In the genomic region with DNA sequence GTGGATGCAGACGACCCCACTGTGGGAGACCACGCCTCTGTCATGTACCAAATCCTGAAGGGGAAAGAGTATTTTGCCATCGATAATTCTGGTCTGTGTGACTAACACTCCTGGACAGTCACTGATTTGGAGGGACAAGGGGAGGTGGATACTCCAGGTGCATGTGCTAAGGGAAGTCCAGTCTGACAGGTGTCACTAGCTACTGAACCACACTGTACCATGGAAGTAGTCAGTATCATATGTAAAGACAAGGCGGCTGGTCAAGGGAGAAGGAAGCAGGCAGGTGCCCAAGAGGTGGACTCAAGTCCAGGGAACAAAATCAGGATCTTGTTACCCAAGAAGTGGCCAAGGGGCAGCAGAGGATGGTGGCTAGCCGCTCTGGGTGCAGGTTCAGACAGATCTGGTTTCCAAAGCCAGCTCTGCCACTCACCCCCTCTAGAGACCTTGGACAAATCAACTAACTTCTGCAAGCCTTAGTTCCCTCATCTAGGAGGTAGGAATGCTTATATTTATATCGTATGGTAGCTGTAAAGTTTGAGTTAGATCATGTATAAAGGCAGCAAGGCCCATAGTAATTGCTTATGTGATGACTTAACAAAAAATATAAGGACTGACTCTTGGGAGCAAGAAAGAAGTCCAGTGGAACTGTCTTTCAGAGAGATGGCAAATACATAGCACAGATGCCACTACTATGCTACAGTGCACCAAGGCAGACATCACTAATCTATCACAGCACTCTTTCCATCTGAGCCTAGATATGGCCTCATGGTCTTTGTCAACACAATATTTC, we compare ENCODE assay signal across 29 cellular contexts. TPM values are rescaled to one million over a fixed set of nuclear protein-coding genes. Genes with fewer than 3 reads are reported as not detected.
"Had no signal": no experiment of that assay in that cellular context is flagged by ENCODE, and none has a peak within 500 bp of the region (broad histone marks: within the 10 kb centered on the region; RNA-seq: fewer than 3 reads in every experiment).

No MANE protein-coding gene starts in this region.

- H3K9me3 Mint-ChIP-seq: activated T-helper 17 cell treated with anti-CD3 and anti-CD28 coated beads, Interleukin-2, amount 50 U/mL, for 72 hours; dendritic cell treated with granulocyte-macrophage colony-stimulating factor and Interleukin-4, amounts not matched to agents 40 ng/mL and 50 ng/mL, for 4 days; naive thymus-derived CD8-positive, alpha-beta T cell; neural crest cell; stimulated activated effector memory CD8-positive, alpha-beta T cell treated with anti-CD3 and anti-CD28 coated beads, Interleukin-12 subunit alpha, Interleukin-12 subunit beta, amount 100 ng/mL, for 72 hours; stimulated activated naive CD8-positive, alpha-beta T cell treated with anti-CD3 and anti-CD28 coated beads, Interleukin-15, Interleukin-2, amounts not matched to agents 100 ng/mL and 50 ng/mL, for 24 hours; T-helper 1 cell treated with Interleukin-12 subunit alpha and Interleukin-12 subunit beta and Interleukin-4 antibody, amounts not matched to agents 30 μg/mL and 1 μg/mL, for 36 hours had no signal

- DNase-seq: activated CD4-positive, alpha-beta T cell treated with anti-CD3 and anti-CD28 coated beads for 48 hours; activated CD4-positive, alpha-beta T cell treated with anti-CD3 and anti-CD28 coated beads, Interleukin-2, amount 50 U/mL, for 48 hours; activated CD8-positive, alpha-beta memory T cell treated with anti-CD3 and anti-CD28 coated beads for 24 hours; activated gamma-delta T cell treated with Interleukin-2 at 50 U/mL for 16 hours; activated naive CD4-positive, alpha-beta T cell treated with anti-CD3 and anti-CD28 coated beads, Interleukin-2, amount 50 U/mL, for 16 hours; activated T-cell treated with anti-CD3 and anti-CD28 coated beads, Interleukin-2, amount 50 U/mL, for 1 hour; amygdala; central memory CD4-positive, alpha-beta T cell; effector CD4-positive, alpha-beta T cell; left cardiac atrium; lower lobe of right lung; mesenchymal stem cell; naive thymus-derived CD8-positive, alpha-beta T cell; stimulated activated CD4-positive, alpha-beta T cell treated with anti-CD3 and anti-CD28 coated beads, Interleukin-4, amount 100 ng/mL, for 24 hours; substantia nigra; T-helper 9 cell had no signal

- H3K4me2 ChIP-seq: hepatocyte had no signal

- H3K9me3 ChIP-seq: gastroesophageal sphincter, lower lobe of right lung, right atrium auricular region, upper lobe of left lung had no signal

- H3K36me3 ChIP-seq: right atrium auricular region had no signal

- ATAC-seq: activated T-helper 17 cell treated with anti-CD3 and anti-CD28 coated beads, Interleukin-2, amount 50 U/mL, for 72 hours; gastroesophageal sphincter; left cardiac atrium; lower lobe of right lung; naive thymus-derived CD8-positive, alpha-beta T cell had no signal

- H3K4me1 Mint-ChIP-seq: activated T-helper 17 cell treated with anti-CD3 and anti-CD28 coated beads, Interleukin-2, amount 50 U/mL, for 72 hours; neural crest cell; stimulated activated effector memory CD8-positive, alpha-beta T cell treated with anti-CD3 and anti-CD28 coated beads, Interleukin-12 subunit alpha, Interleukin-12 subunit beta, amount 100 ng/mL, for 72 hours had no signal

- H3K4me3 Mint-ChIP-seq: activated T-helper 17 cell treated with anti-CD3 and anti-CD28 coated beads, Interleukin-2, amount 50 U/mL, for 72 hours; dendritic cell treated with granulocyte-macrophage colony-stimulating factor and Interleukin-4, amounts not matched to agents 40 ng/mL and 50 ng/mL, for 4 days; naive thymus-derived CD8-positive, alpha-beta T cell; neural crest cell; stimulated activated effector memory CD8-positive, alpha-beta T cell treated with anti-CD3 and anti-CD28 coated beads, Interleukin-12 subunit alpha, Interleukin-12 subunit beta, amount 100 ng/mL, for 72 hours; stimulated activated naive CD8-positive, alpha-beta T cell treated with anti-CD3 and anti-CD28 coated beads, Interleukin-15, Interleukin-2, amounts not matched to agents 100 ng/mL and 50 ng/mL, for 24 hours; T-helper 1 cell treated with Interleukin-12 subunit alpha and Interleukin-12 subunit beta and Interleukin-4 antibody, amounts not matched to agents 30 μg/mL and 1 μg/mL, for 36 hours had no signal

- H3K4me3 ChIP-seq: gastroesophageal sphincter, hepatocyte, lower lobe of right lung, right atrium auricular region, upper lobe of left lung had no signal

- H3K27ac ChIP-seq: gastroesophageal sphincter, hepatocyte, lower lobe of right lung, right atrium auricular region, VCaP had no signal

- H2AFZ ChIP-seq: hepatocyte had no signal

- H3K36me3 Mint-ChIP-seq: naive thymus-derived CD8-positive, alpha-beta T cell; stimulated activated effector memory CD8-positive, alpha-beta T cell treated with anti-CD3 and anti-CD28 coated beads, Interleukin-12 subunit alpha, Interleukin-12 subunit beta, amount 100 ng/mL, for 72 hours had no signal

- H3K79me2 ChIP-seq: hepatocyte had no signal

- H3K27ac Mint-ChIP-seq: activated T-helper 17 cell treated with anti-CD3 and anti-CD28 coated beads, Interleukin-2, amount 50 U/mL, for 72 hours; dendritic cell treated with granulocyte-macrophage colony-stimulating factor and Interleukin-4, amounts not matched to agents 40 ng/mL and 50 ng/mL, for 4 days; naive thymus-derived CD8-positive, alpha-beta T cell; stimulated activated effector memory CD8-positive, alpha-beta T cell treated with anti-CD3 and anti-CD28 coated beads, Interleukin-12 subunit alpha, Interleukin-12 subunit beta, amount 100 ng/mL, for 72 hours; stimulated activated naive CD8-positive, alpha-beta T cell treated with anti-CD3 and anti-CD28 coated beads, Interleukin-15, Interleukin-2, amounts not matched to agents 100 ng/mL and 50 ng/mL, for 24 hours; T-helper 1 cell treated with Interleukin-12 subunit alpha and Interleukin-12 subunit beta and Interleukin-4 antibody, amounts not matched to agents 30 μg/mL and 1 μg/mL, for 36 hours had no signal

- H3K27me3 ChIP-seq: gastroesophageal sphincter, hepatocyte, right atrium auricular region, upper lobe of left lung had no signal

RNA-seq across cellular contexts. Expression of a gene that starts 22.1 kb away (rescaled TPM):
- total RNA-seq: activated T-helper 17 cell treated with anti-CD3 and anti-CD28 coated beads, Interleukin-2, amount 50 U/mL, for 72 hours; fibroblast of lung; fibroblast of villous mesenchyme; naive thymus-derived CD8-positive, alpha-beta T cell had no signal
- polyA plus RNA-seq: naive thymus-derived CD8-positive, alpha-beta T cell had no signal

RNA-seq across cellular contexts. Expression of a gene that starts 38.5 kb away (rescaled TPM):
- total RNA-seq: activated T-helper 17 cell treated with anti-CD3 and anti-CD28 coated beads, Interleukin-2, amount 50 U/mL, for 72 hours; fibroblast of lung; naive thymus-derived CD8-positive, alpha-beta T cell had no signal
- polyA plus RNA-seq: naive thymus-derived CD8-positive, alpha-beta T cell had no signal
